ENCODE assay signal across 15 cellular contexts in the genomic region with DNA sequence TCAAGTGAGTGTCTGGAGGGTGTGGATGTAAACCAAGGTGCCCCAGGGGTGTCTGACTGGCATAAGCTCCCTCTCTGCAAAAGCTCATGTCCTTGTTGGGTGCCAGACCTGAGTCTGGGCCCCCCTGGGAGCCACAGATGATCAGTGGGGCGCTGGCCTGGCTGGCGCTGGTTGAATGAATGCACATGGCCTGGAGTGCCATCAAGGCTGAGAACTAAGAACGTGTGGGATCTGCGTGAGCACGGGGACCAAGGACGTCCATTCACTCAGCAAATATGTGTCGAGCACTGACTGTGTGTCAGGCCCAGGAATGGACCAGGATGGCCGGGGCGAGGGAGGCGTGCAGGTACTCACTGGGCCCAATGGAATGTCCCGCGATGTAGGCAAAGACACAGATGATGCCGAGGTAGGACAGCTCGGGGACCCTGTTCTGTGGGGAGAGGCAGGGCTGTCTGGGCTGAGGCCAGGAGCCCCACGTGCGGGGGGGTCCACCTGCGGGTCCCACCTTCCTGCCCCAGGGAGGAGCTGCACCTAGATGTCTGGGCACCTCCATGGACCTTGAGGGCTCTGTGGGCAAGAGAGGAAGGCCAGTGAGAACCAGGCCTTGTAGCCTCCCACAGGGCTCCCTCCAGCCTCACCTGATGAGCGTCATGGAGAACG. TPM values are rescaled to one million over a fixed set of nuclear protein-coding genes. Genes with fewer than 3 reads are reported as not detected.
DNase-seq lines count a peak whose midpoint lies in the region; ATAC-seq and TF ChIP-seq lines count a peak whose summit lies in the region.
"Had no signal": no experiment of that assay in that cellular context is flagged by ENCODE, and none has a peak within 500 bp of the region (broad histone marks: within the 10 kb centered on the region; RNA-seq: fewer than 3 reads in every experiment).

No MANE protein-coding gene starts in this region.

- no CpG with 5 or more reads among the region's 19 CpGs for WGBS in H9 (ENCODE audit: extremely low coverage, insufficient read length, low lambda C conversion rate)

- H3K9me3 ChIP-seq in BLaER1: no peaks in the 10 kb centered on the region
- no peaks in the 10 kb centered on the region for H3K9me3 ChIP-seq in H9 (ENCODE audit: control insufficient read depth, low read depth, low read length)

- H4K5ac ChIP-seq in H9 (ENCODE audit: insufficient read length, low read depth, low read length): no peak overlapping the region

- H3K79me1 ChIP-seq in H9 (ENCODE audit: insufficient read depth, low read depth, low read length, poor library complexity, severe bottlenecking): no peaks in the 10 kb centered on the region

- TF ChIP-seq CTCF in H9 (conservative IDR thresholded peaks at IDR 0.05): no peak

- H2BK20ac ChIP-seq in H9 (ENCODE audit: low read depth, low read length, poor library complexity, severe bottlenecking): no peak overlapping the region

- no peak overlapping the region for H3K4me3 Mint-ChIP-seq in H9
- H3K4me3 Mint-ChIP-seq in dendritic cell treated with granulocyte-macrophage colony-stimulating factor and Interleukin-4, amounts not matched to agents 40 ng/mL and 50 ng/mL, for 4 days: no peak overlapping the region
- no peak overlapping the region for H3K4me3 Mint-ChIP-seq in stimulated activated memory B cell treated with anti-CD40 and anti-IgM and Interleukin-4, amounts not matched to agents 10 μg/mL and 1 μg/mL and 100 μg/mL, for 72 hours
- H3K4me3 Mint-ChIP-seq: CD4-positive, CD25-positive, alpha-beta regulatory T cell had no signal

- H3K23ac ChIP-seq in H9 (ENCODE audit: insufficient read length, low read depth, low read length): no peak overlapping the region

- H3K36me3 ChIP-seq in BLaER1: no peaks in the 10 kb centered on the region

- no peak overlapping the region for H3K4ac ChIP-seq in H9 (ENCODE audit: low read depth, low read length)

- H4K8ac ChIP-seq in H9 (replicated peaks; ENCODE audit: insufficient read length, low read depth, low read length): no peak overlapping the region

- no peak overlapping the region for H3K18ac ChIP-seq in H9 (ENCODE audit: insufficient read length, low read depth, low read length)

- ATAC-seq in stimulated activated memory B cell treated with anti-CD40 and anti-IgM and Interleukin-4, amounts not matched to agents 10 μg/mL and 1 μg/mL and 100 μg/mL, for 72 hours: no peak
- ATAC-seq in HG02973 (IDR thresholded peaks at IDR 0.05; ENCODE audit: unreplicated experiment): no peak
- ATAC-seq: K562 had no signal

- H3K27ac Mint-ChIP-seq in H9: peak overlapping the region in 1 of 3 experiments; percentile 93; a peak in 1 of 7 replicates
- H3K27ac Mint-ChIP-seq in dendritic cell treated with granulocyte-macrophage colony-stimulating factor and Interleukin-4, amounts not matched to agents 40 ng/mL and 50 ng/mL, for 4 days: peak overlapping the region; percentile 74
- H3K27ac Mint-ChIP-seq in stimulated activated memory B cell treated with anti-CD40 and anti-IgM and Interleukin-4, amounts not matched to agents 10 μg/mL and 1 μg/mL and 100 μg/mL, for 72 hours: peak overlapping the region; percentile 65

- H3K4me2 ChIP-seq in BLaER1 (peak overlapping the region; percentile 79), H9 (ENCODE audit: insufficient read depth, insufficient read length, low read length) (no peak overlapping the region)

- peak overlapping the region; percentile 27 for H4K91ac ChIP-seq in H9 (ENCODE audit: insufficient read length, low read depth, low read length)

- DNase-seq in H9: no peak
- no peak for DNase-seq in activated T-cell treated with anti-CD3 and anti-CD28 coated beads for 4 hours
- DNase-seq in NCI-H2171 (lab: John Stamatoyannopoulos, UW): no peak
- DNase-seq: ACHN; CD4-positive, CD25-positive, alpha-beta regulatory T cell; DMS53; GM23248; H7 had no signal

- no peak overlapping the region for H2BK120ac ChIP-seq in H9 (ENCODE audit: low read depth, low read length, poor library complexity, severe bottlenecking)

- H3K56ac ChIP-seq in H9 (ENCODE audit: insufficient read length, low read depth, low read length): no peak overlapping the region

- H3K9ac ChIP-seq in BLaER1: 0 out of 2 replicates have a peak overlapping the region, but pooled peaks have one; percentile 9
- no peak overlapping the region for H3K9ac ChIP-seq in H9 (ENCODE audit: extremely low read depth, insufficient read length, low read length)
- H3K9ac ChIP-seq: GM23248 had no signal

- H3K4me3 ChIP-seq in BLaER1: no peak overlapping the region
- H3K4me3 ChIP-seq: GM23248, K562 had no signal

- no peak overlapping the region for H2BK15ac ChIP-seq in H9 (ENCODE audit: low read depth, low read length)

- peaks cover 8% of the 10 kb centered on the region for H3K27me3 Mint-ChIP-seq in H9 (ENCODE audit: low read depth)
- H3K27me3 Mint-ChIP-seq in dendritic cell treated with granulocyte-macrophage colony-stimulating factor and Interleukin-4, amounts not matched to agents 40 ng/mL and 50 ng/mL, for 4 days: peaks cover 18% of the 10 kb centered on the region
- H3K27me3 Mint-ChIP-seq in stimulated activated memory B cell treated with anti-CD40 and anti-IgM and Interleukin-4, amounts not matched to agents 10 μg/mL and 1 μg/mL and 100 μg/mL, for 72 hours: peaks cover 68% of the 10 kb centered on the region

- H4K20me1 ChIP-seq in BLaER1: no peaks in the 10 kb centered on the region
- no peaks in the 10 kb centered on the region for H4K20me1 ChIP-seq in H9 (ENCODE audit: control insufficient read depth, insufficient read depth, insufficient read length)

- H3K4me1 ChIP-seq in BLaER1: peaks cover 71% of the 10 kb centered on the region
- no peaks in the 10 kb centered on the region for H3K4me1 ChIP-seq in H9 (ENCODE audit: insufficient read depth, low read length)

- H3K27ac ChIP-seq in BLaER1: 0 out of 2 replicates have a peak overlapping the region, but pooled peaks have one; percentile 2
- no peak overlapping the region for H3K27ac ChIP-seq in H9 (ENCODE audit: insufficient read length, low read depth, low read length)
- H3K27ac ChIP-seq: GM23248 had no signal

- H3K27me3 ChIP-seq in BLaER1 (no peaks in the 10 kb centered on the region), H9 (ENCODE audit: insufficient read depth, low read length) (no peaks in the 10 kb centered on the region)

- H3K23me2 ChIP-seq in H9 (ENCODE audit: insufficient read length, low read depth, low read length, poor library complexity, severe bottlenecking): no peaks in the 10 kb centered on the region

- peaks cover 20 to 26% of the 10 kb centered on the region in 2 experiments for H3K4me1 Mint-ChIP-seq in H9
- peaks cover 68% of the 10 kb centered on the region for H3K4me1 Mint-ChIP-seq in dendritic cell treated with granulocyte-macrophage colony-stimulating factor and Interleukin-4, amounts not matched to agents 40 ng/mL and 50 ng/mL, for 4 days (ENCODE audit: low read depth)
- peaks cover 61% of the 10 kb centered on the region for H3K4me1 Mint-ChIP-seq in stimulated activated memory B cell treated with anti-CD40 and anti-IgM and Interleukin-4, amounts not matched to agents 10 μg/mL and 1 μg/mL and 100 μg/mL, for 72 hours

- H3K79me2 ChIP-seq in H9 (ENCODE audit: insufficient read depth, low read length): no peaks in the 10 kb centered on the region

- no peak overlapping the region for H3K14ac ChIP-seq in H9 (ENCODE audit: insufficient read depth, low read length)

- H3K36me3 Mint-ChIP-seq in H9 (ENCODE audit: insufficient read depth in 1 of 3, low read depth in 3 of 3): no peaks in the 10 kb centered on the region
- H3K36me3 Mint-ChIP-seq in dendritic cell treated with granulocyte-macrophage colony-stimulating factor and Interleukin-4, amounts not matched to agents 40 ng/mL and 50 ng/mL, for 4 days (ENCODE audit: low read depth): no peaks in the 10 kb centered on the region
- H3K36me3 Mint-ChIP-seq in stimulated activated memory B cell treated with anti-CD40 and anti-IgM and Interleukin-4, amounts not matched to agents 10 μg/mL and 1 μg/mL and 100 μg/mL, for 72 hours: no peaks in the 10 kb centered on the region
- H3K36me3 Mint-ChIP-seq: CD4-positive, CD25-positive, alpha-beta regulatory T cell had no signal

- H2BK5ac ChIP-seq in H9 (ENCODE audit: insufficient read length, low read length): no peak overlapping the region

- no peak overlapping the region for H2AK5ac ChIP-seq in H9 (ENCODE audit: insufficient read length, low read length)

- no peak overlapping the region for H2AFZ ChIP-seq in H9 (ENCODE audit: low read length)
- H2AFZ ChIP-seq: GM23248 had no signal

- H3T11ph ChIP-seq in H9 (ENCODE audit: low read length): no peak overlapping the region

- no peaks in the 10 kb centered on the region; a peak in 1 of 5 replicates for H3K9me3 Mint-ChIP-seq in H9
- H3K9me3 Mint-ChIP-seq in dendritic cell treated with granulocyte-macrophage colony-stimulating factor and Interleukin-4, amounts not matched to agents 40 ng/mL and 50 ng/mL, for 4 days: no peaks in the 10 kb centered on the region
- H3K9me3 Mint-ChIP-seq in stimulated activated memory B cell treated with anti-CD40 and anti-IgM and Interleukin-4, amounts not matched to agents 10 μg/mL and 1 μg/mL and 100 μg/mL, for 72 hours: no peaks in the 10 kb centered on the region
- H3K9me3 Mint-ChIP-seq: CD4-positive, CD25-positive, alpha-beta regulatory T cell had no signal

- no peak overlapping the region for H2BK12ac ChIP-seq in H9 (ENCODE audit: insufficient read length, low read depth, low read length)

- intact Hi-C loops in dendritic cell treated with granulocyte-macrophage colony-stimulating factor and Interleukin-4, amounts not matched to agents 40 ng/mL and 50 ng/mL, for 4 days (cut with micrococcal nuclease): loop anchor here (5.0 kb wide), 2 partner anchors 60 to 90 kb away; partner anchors contain the start of gene SLC2A5

RNA-seq across cellular contexts. Expression of gene SLC2A7, which starts 19.1 kb away (rescaled TPM):
- total RNA-seq in H9 (2021): not detected in 2 replicates
- total RNA-seq: A172; CD4-positive, CD25-positive, alpha-beta regulatory T cell; Daoy; GM23248; H7; K562 had no signal
